ENCODE assay signal across 8 cellular contexts in the genomic region with DNA sequence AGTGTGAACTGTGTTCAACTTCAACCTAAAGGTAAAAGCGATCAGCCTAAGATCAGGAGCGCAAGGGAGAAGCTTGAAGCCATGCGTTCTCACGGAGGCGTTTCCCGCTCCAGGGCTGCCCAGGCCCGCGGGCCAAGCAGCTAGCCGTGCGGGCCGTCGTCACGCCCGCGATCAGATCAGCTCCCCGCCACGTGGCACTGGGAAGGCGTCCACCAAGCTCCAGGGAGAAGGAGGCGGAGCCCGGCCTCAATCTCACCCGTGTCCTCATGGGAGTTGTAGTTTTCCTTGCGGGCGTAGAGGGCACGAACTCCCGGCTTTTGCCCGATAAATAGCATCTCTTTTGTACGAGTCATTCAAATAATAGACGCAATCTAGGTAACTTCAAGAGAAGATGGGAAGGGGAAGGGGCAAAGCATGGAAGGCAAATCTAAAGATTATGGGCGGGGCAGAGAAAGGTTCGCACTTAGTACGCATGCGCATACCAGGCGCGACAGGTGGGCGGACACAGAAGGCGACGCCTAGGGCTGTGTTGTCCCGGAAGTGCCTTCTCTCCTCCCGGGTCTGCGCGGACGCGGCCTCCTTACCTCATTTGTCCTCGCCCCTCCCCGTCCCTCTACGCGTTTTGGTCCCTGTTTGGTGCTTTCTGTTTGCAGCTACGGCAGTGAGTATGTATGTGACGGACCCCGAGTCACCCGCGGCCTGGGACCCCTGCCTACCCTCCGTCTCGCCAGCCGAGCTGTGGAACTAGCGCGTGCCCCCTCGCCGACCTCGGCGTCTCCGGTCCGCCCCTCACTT. TPM values are rescaled to one million over a fixed set of nuclear protein-coding genes. Genes with fewer than 3 reads are reported as not detected.
DNase-seq lines count a peak whose midpoint lies in the region; ATAC-seq and TF ChIP-seq lines count a peak whose summit lies in the region.

No MANE protein-coding gene starts in this region.

- H3K27ac Mint-ChIP-seq in activated naive CD8-positive, alpha-beta T cell treated with anti-CD3 and anti-CD28 coated beads, Interleukin-2, amount 50 U/mL, for 24 hours: peak overlapping the region; percentile 94

- H3K9me3 ChIP-seq in SU-DHL-6 (ENCODE audit: insufficient read depth, low read length) (no peaks in the 10 kb centered on the region), ovary (no peaks in the 10 kb centered on the region), thyroid gland (no peaks in the 10 kb centered on the region)

- H2AFZ ChIP-seq in SU-DHL-6 (ENCODE audit: low read depth, low read length, severe bottlenecking): peak overlapping the region; percentile 76

- 0 out of 2 replicates have a peak, but pooled peaks cover 11% of the 10 kb centered on the region for H4K20me1 ChIP-seq in SU-DHL-6 (ENCODE audit: low read depth, low read length)

- peaks cover 59% of the 10 kb centered on the region for H3K4me1 Mint-ChIP-seq in activated naive CD8-positive, alpha-beta T cell treated with anti-CD3 and anti-CD28 coated beads, Interleukin-2, amount 50 U/mL, for 24 hours

- H3K9me3 Mint-ChIP-seq in activated naive CD8-positive, alpha-beta T cell treated with anti-CD3 and anti-CD28 coated beads, Interleukin-2, amount 50 U/mL, for 24 hours: peaks cover 5% of the 10 kb centered on the region

- no peaks in the 10 kb centered on the region for H3K27me3 Mint-ChIP-seq in activated naive CD8-positive, alpha-beta T cell treated with anti-CD3 and anti-CD28 coated beads, Interleukin-2, amount 50 U/mL, for 24 hours

- H3K4me1 ChIP-seq in ovary (ENCODE audit: insufficient read depth) (no peaks in the 10 kb centered on the region), thyroid gland (peaks cover 10 to 19% of the 10 kb centered on the region in 2 donors)

- H3K4me3 Mint-ChIP-seq in activated naive CD8-positive, alpha-beta T cell treated with anti-CD3 and anti-CD28 coated beads, Interleukin-2, amount 50 U/mL, for 24 hours: peak overlapping the region; percentile 87

- ATAC-seq in HG02759 (IDR thresholded peaks at IDR 0.05; ENCODE audit: unreplicated experiment): peak; percentile 87
- peak; percentile 97 for ATAC-seq in activated naive CD8-positive, alpha-beta T cell treated with anti-CD3 and anti-CD28 coated beads, Interleukin-2, amount 50 U/mL, for 24 hours
- peak; percentile 99 for ATAC-seq in Right ventricle myocardium superior (ENCODE audit: poor library complexity)

- peak; percentile 95 for DNase-seq in GM12864 (ENCODE audit: low read depth)
- peak; percentile 89 to 99 (median 95) for DNase-seq in NCI-H1417 (lab: John Stamatoyannopoulos, UW)
- DNase-seq in activated naive CD8-positive, alpha-beta T cell treated with anti-CD3 and anti-CD28 coated beads, Interleukin-2, amount 50 U/mL, for 24 hours: peak; percentile 91
- peak; percentile 95 for DNase-seq in Right ventricle myocardium superior
- peak; percentile 89 to 93 (median 91) for DNase-seq in ovary
- peak; percentile 94 for DNase-seq in thyroid gland

- peaks cover 57% of the 10 kb centered on the region for H3K79me2 ChIP-seq in SU-DHL-6 (ENCODE audit: insufficient read depth, low read length)

- H3K27ac ChIP-seq in SU-DHL-6 (ENCODE audit: low read depth, low read length) (peak overlapping the region; percentile 93), ovary (peak overlapping the region; percentile 82 to 87), thyroid gland (peak overlapping the region; percentile 74 to 84 (median 77))

- H3K36me3 ChIP-seq in SU-DHL-6 (ENCODE audit: low read length): peaks cover 11% of the 10 kb centered on the region; the same call in 1 of the 2 replicates
- H3K36me3 ChIP-seq in ovary: no peaks in the 10 kb centered on the region
- H3K36me3 ChIP-seq in thyroid gland: no peaks in the 10 kb centered on the region

- H3K4me2 ChIP-seq in SU-DHL-6 (ENCODE audit: low read depth, low read length, poor library complexity, severe bottlenecking): peak overlapping the region; percentile 90

- TF ChIP-seq POLR2A in ovary (IDR thresholded peaks at IDR 0.05) (peak; percentile 80), thyroid gland (IDR thresholded peaks at IDR 0.05) (peak in 1 of 2 donors; percentile 81)

- no peak for TF ChIP-seq EP300 in ovary (IDR thresholded peaks at IDR 0.05)

- no peak for TF ChIP-seq CTCF in GM12864 (IDR thresholded peaks at IDR 0.05; ENCODE audit: low read depth, low read length, missing control alignments)
- TF ChIP-seq CTCF in SU-DHL-6 (IDR thresholded peaks at IDR 0.05; ENCODE audit: insufficient read depth, low read length, poor library complexity, severe bottlenecking): no peak
- TF ChIP-seq CTCF in ovary (IDR thresholded peaks at IDR 0.05): no peak
- TF ChIP-seq CTCF in thyroid gland (IDR thresholded peaks at IDR 0.05): no peak

- peak overlapping the region; percentile 81 for H3K9ac ChIP-seq in SU-DHL-6 (ENCODE audit: low read length)

- peaks cover 52% of the 10 kb centered on the region for H3F3A ChIP-seq in SU-DHL-6 (ENCODE audit: insufficient read depth)

- intact Hi-C loops in Right ventricle myocardium superior (cut with DNase I): no loop called here
- intact Hi-C loops in ovary (cut with DNase I): no loop called here
- intact Hi-C loops in thyroid gland (cut with DNase I): no loop called here

- 1% methylated on average over 63 of the region's 63 CpGs for WGBS in ovary, 3 donors
- 2 to 4% methylated on average over 49 to 52 of the region's 63 CpGs for WGBS in thyroid gland, 2 donors

- H3K4me3 ChIP-seq in GM12864 (ENCODE audit: low read depth, low read length) (peak overlapping the region; percentile 89), SU-DHL-6 (ENCODE audit: insufficient read depth, low read length, poor library complexity, severe bottlenecking) (peak overlapping the region; percentile 64), ovary (peak overlapping the region; percentile 94), thyroid gland (replicated peaks in 1 of 3) (peak overlapping the region; percentile 90 to 97 (median 97))

- H3K9me2 ChIP-seq in SU-DHL-6 (replicated peaks; ENCODE audit: insufficient read depth, low read length): no peaks in the 10 kb centered on the region

- peaks cover 14% of the 10 kb centered on the region for H3K36me3 Mint-ChIP-seq in activated naive CD8-positive, alpha-beta T cell treated with anti-CD3 and anti-CD28 coated beads, Interleukin-2, amount 50 U/mL, for 24 hours (ENCODE audit: low read depth)

- H3K27me3 ChIP-seq in SU-DHL-6 (ENCODE audit: low read length) (no peaks in the 10 kb centered on the region), ovary (no peaks in the 10 kb centered on the region), thyroid gland (no peaks in the 10 kb centered on the region)

RNA-seq across cellular contexts. Expression of gene ZCCHC7, which starts 40.8 kb away (rescaled TPM):
- total RNA-seq in Right ventricle myocardium superior (6.3 TPM), ovary (10 to 100 TPM; 15.9 to 37.4 (median 30.2) TPM), thyroid gland (10 to 100 TPM; 22.1 to 31.9 (median 25.6) TPM)
- 10 to 100 TPM; 15.8 to 20.4 TPM for polyA plus RNA-seq in ovary

RNA-seq across cellular contexts. Expression of gene PAX5, which starts 45.5 kb away (rescaled TPM):
- total RNA-seq in Right ventricle myocardium superior (not detected), ovary (under 1 TPM in 2 of 7 donors, not detected in 5; 0.05 to 0.28 TPM), thyroid gland (under 1 TPM in 1 of 4 donors, not detected in 3; 0.68 TPM)
- polyA plus RNA-seq in ovary: under 1 TPM in 1 of 2 donors, not detected in 1; 0.02 TPM

Comparison
In these comparisons a context has a peak if more than half of its experiments do, and no peak if none do; other contexts are left out.
1. Peak in every context shown above with its lines: DNase-seq, ATAC-seq, H3K4me3 ChIP-seq and H3K27ac ChIP-seq.